In genomic region chr1:156508205-156508954, GRCh38 we compare ENCODE assay signal across 8 cellular contexts. TPM values are rescaled to one million over a fixed set of nuclear protein-coding genes. Genes with fewer than 3 reads are reported as not detected.
A peak's percentile ranks its signal among the peaks of the same experiment; 100 is the strongest.
DNase-seq lines count a peak whose midpoint lies in the region; ATAC-seq, FAIRE-seq and TF ChIP-seq lines count a peak whose summit lies in the region.

No MANE protein-coding gene starts in this region.

- H3K27me3 ChIP-seq in stomach (no peaks in the 10 kb centered on the region), BE2C (no peaks in the 10 kb centered on the region)

- no peak for FAIRE-seq in GM12891 (lab: Jason Lieb, UNC)

- H3K4me1 ChIP-seq in stomach: peaks cover 42 to 81% (median 60%) of the 10 kb centered on the region in 4 donors
- H3K4me1 ChIP-seq in BE2C: peaks cover 20% of the 10 kb centered on the region

- H3K9me3 ChIP-seq in stomach (no peaks in the 10 kb centered on the region), BE2C (no peaks in the 10 kb centered on the region)

- intact Hi-C loops in left cardiac atrium (cut with DNase I): loop anchor here in 1 of 2 donors (2.0 to 5.0 kb wide), 2 partner anchors 52 to 74 kb away; no protein-coding TSS in a partner anchor
- intact Hi-C loops in stomach (cut with DNase I; ENCODE audit: low total_unique reads): no loop called here

- WGBS in stomach, 5 donors: 22 to 51% (median 30%) methylated on average over 7 of the region's 7 CpGs

- TF ChIP-seq CTCF in stomach (IDR thresholded peaks at IDR 0.05): no peak
- TF ChIP-seq CTCF in BE2C (IDR thresholded peaks at IDR 0.05; ENCODE audit: low read depth, low read length): no peak

- H3K27ac ChIP-seq in stomach: peak overlapping the region; percentile 62 to 99 (median 85)

- H3K4me3 ChIP-seq in stomach: peak overlapping the region in 2 of 4 donors; percentile 8 to 10
- H3K4me3 ChIP-seq in BE2C (ENCODE audit: low read depth, low read length): no peak overlapping the region

- ATAC-seq in left cardiac atrium (peak; percentile 2 to 8), HG03439 (IDR thresholded peaks at IDR 0.05; ENCODE audit: unreplicated experiment) (no peak)

- no peaks in the 10 kb centered on the region for H3K36me3 ChIP-seq in stomach
- no peaks in the 10 kb centered on the region for H3K36me3 ChIP-seq in BE2C

- DNase-seq in GM12891 (ENCODE audit: insufficient read length, low spot score) (no peak), UCSD-AML1 (lab: John Stamatoyannopoulos, UW; ENCODE audit: unreplicated experiment) (peak; percentile 50), left cardiac atrium (peak; percentile 83), stomach (peak; percentile 65), BE2C (no peak), SHP77 treated with DMSO at 0.1 percent for 48 hours (lab: John Stamatoyannopoulos, UW) (no peak)
- DNase-seq in effector CD4-positive, alpha-beta T cell: no peak

- TF ChIP-seq POLR2A in GM12891 (IDR thresholded peaks at IDR 0.05; ENCODE audit: low read depth, low read length): 0 out of 2 replicates have a peak, but pooled peaks have one; percentile 31
- no peak for TF ChIP-seq POLR2A in stomach (IDR thresholded peaks at IDR 0.05)

- peak; percentile 37 for TF ChIP-seq EP300 in stomach (IDR thresholded peaks at IDR 0.05)

TF ChIP-seq in GM12891, 5 proteins besides CTCF, POLR2A, EP300 and RAD21:
- TF ChIP-seq SPI1 (IDR thresholded peaks at IDR 0.05; ENCODE audit: low read depth, low read length): no peak
- 0 out of 2 replicates have a peak, but pooled peaks have one; percentile 19 for TF ChIP-seq TAF1 (IDR thresholded peaks at IDR 0.05; ENCODE audit: low read depth, low read length)

RNA-seq across cellular contexts. Expression of gene MEF2D, which starts 7.8 kb away (rescaled TPM):
- polyA plus RNA-seq in GM12891 (2012; ENCODE audit: low read depth, missing spikeins): 23.8 TPM
- 10 to 100 TPM; 69.0 to 81.7 TPM for total RNA-seq in left cardiac atrium
- 100 to 1,000 TPM in 1 of 5 donors, 10 to 100 TPM in 4; 14.3 to 136 (median 62.5) TPM for total RNA-seq in stomach
- 10 to 100 TPM in 2 of 3 donors, 1 to 10 TPM in 1; 7.7 to 15.6 (median 14.5) TPM for polyA plus RNA-seq in stomach
- polyA plus RNA-seq in BE2C (2012; ENCODE audit: insufficient read depth, insufficient read length, low read depth): 55.3 TPM

Comparison
In these comparisons a context has a peak if more than half of its experiments do, and no peak if none do; other contexts are left out.
1. DNase-seq: peak in UCSD-AML1 (single experiment), left cardiac atrium (single experiment) and stomach (single experiment); none in GM12891 (single experiment), BE2C (single experiment), effector CD4-positive, alpha-beta T cell (single experiment) and SHP77 treated with DMSO at 0.1 percent for 48 hours (single experiment).